Comparison of ENCODE assay signal across 1 cellular context in genomic region chr11:131584694-131585592, GRCh38.
TF ChIP-seq lines count a peak whose summit lies in the region.

No MANE protein-coding gene starts in this region.

TF ChIP-seq in HepG2, 621 proteins besides CTCF, POLR2A, EP300 and RAD21 (continued from another document):
- TF ChIP-seq ZBTB37 (CRISPR knock-in tag; IDR thresholded peaks at IDR 0.05): no peak
- TF ChIP-seq KDM3A (CRISPR knock-in tag; IDR thresholded peaks at IDR 0.05; ENCODE audit: low read depth): no peak
- no peak for TF ChIP-seq ZFP91 (CRISPR knock-in tag; IDR thresholded peaks at IDR 0.05; ENCODE audit: borderline replicate concordance)
- TF ChIP-seq ZNF296 (CRISPR knock-in tag; conservative IDR thresholded peaks at IDR 0.05): no peak
- TF ChIP-seq CREB1 (IDR thresholded peaks at IDR 0.05): no peak
- TF ChIP-seq CREB1 (CRISPR knock-in tag; IDR thresholded peaks at IDR 0.05): no peak
- no peak for TF ChIP-seq ZBTB7A (CRISPR knock-in tag; IDR thresholded peaks at IDR 0.05)
- no peak for TF ChIP-seq ZNF839 (CRISPR knock-in tag; IDR thresholded peaks at IDR 0.05; ENCODE audit: borderline replicate concordance)
- TF ChIP-seq ZNF326 (CRISPR knock-in tag; IDR thresholded peaks at IDR 0.05; ENCODE audit: borderline replicate concordance): no peak
- no peak for TF ChIP-seq SP4 (CRISPR knock-in tag; IDR thresholded peaks at IDR 0.05)
- no peak for TF ChIP-seq STAG1 (CRISPR knock-in tag; IDR thresholded peaks at IDR 0.05)
